Comparison of ENCODE assay signal across 9 cellular contexts in genomic region chr1:244460195-244460594, GRCh38. TPM values are rescaled to one million over a fixed set of nuclear protein-coding genes. Genes with fewer than 3 reads are reported as not detected.
DNase-seq lines count a peak whose midpoint lies in the region; ATAC-seq and TF ChIP-seq lines count a peak whose summit lies in the region.
"Had no signal": no experiment of that assay in that cellular context is flagged by ENCODE, and none has a peak within 500 bp of the region (broad histone marks: within the 10 kb centered on the region; RNA-seq: fewer than 3 reads in every experiment).

No MANE protein-coding gene starts in this region.

- no peaks in the 10 kb centered on the region for H3K9me3 ChIP-seq in CD4-positive, alpha-beta memory T cell (ENCODE audit: control insufficient read depth in 1 of 2, low read length in 2 of 2)

- intact Hi-C loops in CD4-positive, alpha-beta memory T cell (cut with micrococcal nuclease) = no loop called here

- no peak for DNase-seq in CD4-positive, alpha-beta memory T cell
- DNase-seq in activated T-cell treated with anti-CD3 and anti-CD28 coated beads, Interleukin-2, amount 50 U/mL, for 48 hours = peak; percentile 49 to 52
- DNase-seq in naive B cell = no peak
- no peak for DNase-seq in DMS79 treated with DMSO at 0.1 percent for 48 hours (lab: John Stamatoyannopoulos, UW)
- no peak for DNase-seq in kidney glomerular epithelial cell (lab: John Stamatoyannopoulos, UW)
- DNase-seq in NK-92 (lab: John Stamatoyannopoulos, UW; ENCODE audit: unreplicated experiment) = no peak
- DNase-seq: NCI-H187 treated with DMSO at 0.1 percent for 48 hours had no signal

- H3K36me3 Mint-ChIP-seq in CD4-positive, alpha-beta memory T cell = peaks cover 0 to 1% of the 10 kb centered on the region in 2 donors
- H3K36me3 Mint-ChIP-seq in naive B cell = no peaks in the 10 kb centered on the region

- peak overlapping the region; percentile 67 for H2AFZ ChIP-seq in KMS-11 (ENCODE audit: low read depth)

- no peak overlapping the region for H3K27ac ChIP-seq in CD4-positive, alpha-beta memory T cell (ENCODE audit: low read depth, low read length)
- 0 out of 2 replicates have a peak overlapping the region, but pooled peaks have one; percentile 56 for H3K27ac ChIP-seq in KMS-11

- no peaks in the 10 kb centered on the region for H4K20me1 ChIP-seq in KMS-11 (ENCODE audit: insufficient read depth)

- H3K27me3 Mint-ChIP-seq in CD4-positive, alpha-beta memory T cell = no peaks in the 10 kb centered on the region
- no peaks in the 10 kb centered on the region for H3K27me3 Mint-ChIP-seq in naive B cell

- POLR2A ChIA-PET in CD4-positive, alpha-beta memory T cell (lab: Charles Lee; ENCODE audit: partially characterized antibody) = interaction anchor here (1.1 to 3.7 kb wide), 3 partner anchors 8 to 375 kb away, joined by 5 to 18 read pairs (median 8); partner anchors contain the start of genes ADSS2 and COX20

- no peak overlapping the region; the same call in 1 of the 2 replicates for H3K4me2 ChIP-seq in KMS-11

- no peaks in the 10 kb centered on the region for H3K9me3 Mint-ChIP-seq in CD4-positive, alpha-beta memory T cell
- no peaks in the 10 kb centered on the region for H3K9me3 Mint-ChIP-seq in naive B cell

- CTCF ChIA-PET in CD4-positive, alpha-beta memory T cell (lab: Charles Lee; ENCODE audit: partially characterized antibody) = no interaction called here

- H3K36me3 ChIP-seq in CD4-positive, alpha-beta memory T cell (ENCODE audit: insufficient read depth, low read length) = no peaks in the 10 kb centered on the region
- H3K36me3 ChIP-seq in KMS-11 (ENCODE audit: insufficient read depth) = no peaks in the 10 kb centered on the region; the same call in 1 of the 2 replicates

- H3K79me2 ChIP-seq in KMS-11 (ENCODE audit: insufficient read depth, low read depth) = no peaks in the 10 kb centered on the region

- peaks cover 9% of the 10 kb centered on the region for H3K4me1 ChIP-seq in CD4-positive, alpha-beta memory T cell (ENCODE audit: insufficient read depth, low read length)
- peaks cover 14% of the 10 kb centered on the region for H3K4me1 ChIP-seq in KMS-11 (ENCODE audit: low read depth, poor library complexity, severe bottlenecking)

- no peak overlapping the region for H3K9ac ChIP-seq in KMS-11

- peak overlapping the region in 7 of 8 donors; percentile 53 to 75 (median 63) for H3K4me3 Mint-ChIP-seq in CD4-positive, alpha-beta memory T cell
- H3K4me3 Mint-ChIP-seq in naive B cell = peak overlapping the region in 7 of 8 donors; percentile 35 to 76 (median 69)

- no peak overlapping the region for H3K4me3 ChIP-seq in CD4-positive, alpha-beta memory T cell (ENCODE audit: low read length in 2 of 2)
- H3K4me3 ChIP-seq in KMS-11 (IDR thresholded peaks at IDR 0.05; ENCODE audit: insufficient read depth, low read depth, low read length) = no peak overlapping the region

- TF ChIP-seq CTCF in KMS-11 (conservative IDR thresholded peaks at IDR 0.05; ENCODE audit: low read depth, low read length) = no peak

- ATAC-seq in naive B cell (ENCODE audit: low read depth in 2 of 2) (no peak), HG03097 (IDR thresholded peaks at IDR 0.05; ENCODE audit: low FRiP score, unreplicated experiment) (no peak)

- peak overlapping the region; percentile 29 to 71 (median 61) for H3K27ac Mint-ChIP-seq in CD4-positive, alpha-beta memory T cell
- H3K27ac Mint-ChIP-seq in naive B cell = peak overlapping the region in 2 of 6 donors; percentile 47 to 73

- no peaks in the 10 kb centered on the region for H3K27me3 ChIP-seq in CD4-positive, alpha-beta memory T cell (ENCODE audit: insufficient read depth, low read length)
- no peaks in the 10 kb centered on the region for H3K27me3 ChIP-seq in KMS-11 (ENCODE audit: insufficient read depth, low read depth)

- peaks cover 7 to 14% (median 11%) of the 10 kb centered on the region in 4 donors for H3K4me1 Mint-ChIP-seq in CD4-positive, alpha-beta memory T cell
- H3K4me1 Mint-ChIP-seq in naive B cell = peaks cover 8 to 19% (median 10%) of the 10 kb centered on the region in 3 donors

RNA-seq across cellular contexts. Expression of gene CATSPERE, which starts 0.9 kb away (rescaled TPM):
- 1 to 10 TPM; 1.4 to 2.3 TPM for total RNA-seq in CD4-positive, alpha-beta memory T cell
- polyA plus RNA-seq in CD4-positive, alpha-beta memory T cell = under 1 TPM in 1 of 2 donors, not detected in 1; 0.30 TPM
- polyA plus RNA-seq in naive B cell (ENCODE audit: low read depth in 6 of 6) = 1 to 10 TPM in 3 of 6 donors, under 1 TPM in 3; 0.16 to 1.5 (median 0.91) TPM

RNA-seq across cellular contexts. Expression of gene ADSS2, which starts 8.5 kb away (rescaled TPM):
- 10 to 100 TPM; 60.9 to 65.4 TPM for total RNA-seq in CD4-positive, alpha-beta memory T cell
- 10 to 100 TPM; 26.9 to 35.2 TPM for polyA plus RNA-seq in CD4-positive, alpha-beta memory T cell
- polyA plus RNA-seq in naive B cell (ENCODE audit: low read depth in 6 of 6) = 10 to 100 TPM; 19.4 to 28.9 (median 25.8) TPM

Comparison
In these comparisons a context has a peak if more than half of its experiments do, and no peak if none do; other contexts are left out.
1. DNase-seq: peak in activated T-cell treated with anti-CD3 and anti-CD28 coated beads, Interleukin-2, amount 50 U/mL, for 48 hours (2 of 2); none in CD4-positive, alpha-beta memory T cell (0 of 5), naive B cell (single experiment), DMS79 treated with DMSO at 0.1 percent for 48 hours (single experiment), kidney glomerular epithelial cell (single experiment) and NK-92 (single experiment).